In the genomic region with DNA sequence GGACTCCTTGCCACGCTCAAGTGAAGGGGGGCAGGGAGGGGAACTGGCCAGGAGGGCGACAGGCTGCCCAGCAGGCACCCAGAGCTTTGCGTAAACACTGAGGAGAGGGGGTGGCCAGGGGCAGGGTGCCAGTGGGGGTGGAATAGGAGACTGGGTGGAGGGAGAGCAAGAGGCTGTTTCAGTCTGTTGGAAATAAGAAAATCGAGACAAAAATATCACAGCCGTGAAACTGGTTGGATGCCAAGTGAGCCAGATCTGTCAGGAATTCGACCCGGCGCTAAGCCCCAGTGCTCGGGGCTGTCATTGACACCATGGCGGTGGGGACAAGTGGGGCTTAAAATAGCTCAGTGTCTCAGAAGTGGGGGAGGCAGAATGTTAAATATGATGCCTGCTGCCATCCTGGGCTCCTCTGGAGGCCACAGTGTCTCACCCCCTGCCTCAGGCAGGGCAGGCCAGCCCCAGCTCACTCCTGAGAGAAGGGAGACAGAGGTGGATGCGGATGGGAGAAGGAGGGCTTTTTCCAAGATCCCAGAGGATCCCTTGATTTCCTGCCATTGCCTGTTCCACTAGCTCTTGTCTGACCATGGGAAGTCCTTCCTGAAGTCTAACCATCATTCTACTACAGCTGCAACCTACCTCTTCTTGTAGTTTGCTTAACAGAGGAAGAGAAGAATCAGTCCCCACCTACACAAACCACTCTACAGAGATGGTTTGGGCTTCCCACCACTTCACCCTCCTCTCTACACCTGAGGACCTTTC, we compare ENCODE assay signal across 8 cellular contexts. TPM values are rescaled to one million over a fixed set of nuclear protein-coding genes. Genes with fewer than 3 reads are reported as not detected.
DNase-seq lines count a peak whose midpoint lies in the region; ATAC-seq and TF ChIP-seq lines count a peak whose summit lies in the region.
"Had no signal": no experiment of that assay in that cellular context is flagged by ENCODE, and none has a peak within 500 bp of the region (broad histone marks: within the 10 kb centered on the region; RNA-seq: fewer than 3 reads in every experiment).

No MANE protein-coding gene starts in this region.

- intact Hi-C loops in activated CD8-positive, alpha-beta T cell treated with anti-CD3 and anti-CD28 coated beads for 36 hours (cut with micrococcal nuclease): no loop called here

- in situ Hi-C loops in G401 (cut with HindIII; ENCODE audit: low sequenced_read_pairs): loop anchor here (25.0 kb wide), 1 partner anchor 310 kb away; the partner anchor contains the start of gene PSMD3
- in situ Hi-C loops in GM13977 (cut with MboI; ENCODE audit: low pct_unique_long_range_greater_than_20kb, low sequenced_read_pairs, unreplicated experiment): no loop called here

- peaks cover 67% of the 10 kb centered on the region for H3K4me1 ChIP-seq in mucosa of stomach (ENCODE audit: control insufficient read depth, insufficient read depth, low read length)

- CTCF ChIA-PET in activated CD8-positive, alpha-beta T cell treated with anti-CD3 and anti-CD28 coated beads for 36 hours (lab: Charles Lee): interaction anchor here (0.9 to 7.3 kb wide), 7 partner anchors 9 to 59 kb away, joined by 3 to 43 read pairs (median 4); partner anchors contain the start of genes PGAP3 and PNMT

- H3K4me3 Mint-ChIP-seq in activated CD8-positive, alpha-beta T cell treated with anti-CD3 and anti-CD28 coated beads for 36 hours: no peak overlapping the region

- H3K9me3 ChIP-seq in mucosa of stomach (ENCODE audit: control insufficient read depth, low read length): no peaks in the 10 kb centered on the region

- peaks cover 64% of the 10 kb centered on the region for H3K4me1 Mint-ChIP-seq in activated CD8-positive, alpha-beta T cell treated with anti-CD3 and anti-CD28 coated beads for 36 hours (ENCODE audit: low read depth)

- DNase-seq in G401 (ENCODE audit: low spot score): peak; percentile 26
- no peak for DNase-seq in activated CD8-positive, alpha-beta T cell treated with anti-CD3 and anti-CD28 coated beads for 36 hours
- DNase-seq in GM13977 (ENCODE audit: low spot score): no peak
- DNase-seq: H7, KG1 had no signal

- POLR2A ChIA-PET in activated CD8-positive, alpha-beta T cell treated with anti-CD3 and anti-CD28 coated beads for 36 hours (lab: Charles Lee): interaction anchor here (0.6 to 3.5 kb wide), 5 partner anchors 8 to 40 kb away, joined by 3 to 16 read pairs (median 5); partner anchors contain the start of genes PGAP3, PNMT, STARD3 and TCAP

- no peaks in the 10 kb centered on the region for H3K27me3 Mint-ChIP-seq in activated CD8-positive, alpha-beta T cell treated with anti-CD3 and anti-CD28 coated beads for 36 hours

- no peaks in the 10 kb centered on the region for H3K9me3 Mint-ChIP-seq in activated CD8-positive, alpha-beta T cell treated with anti-CD3 and anti-CD28 coated beads for 36 hours

- peaks cover 3% of the 10 kb centered on the region for H3K36me3 ChIP-seq in mucosa of stomach (ENCODE audit: control insufficient read depth, insufficient read depth, low read length)

- H3K9ac ChIP-seq in mucosa of stomach (ENCODE audit: low read length): peak overlapping the region; percentile 0

- no peaks in the 10 kb centered on the region for H3K36me3 Mint-ChIP-seq in activated CD8-positive, alpha-beta T cell treated with anti-CD3 and anti-CD28 coated beads for 36 hours (ENCODE audit: low read depth)

- no peak for TF ChIP-seq CTCF in activated CD8-positive, alpha-beta T cell treated with anti-CD3 and anti-CD28 coated beads for 36 hours (IDR thresholded peaks at IDR 0.05)
- no peak for TF ChIP-seq CTCF in GM13977 (IDR thresholded peaks at IDR 0.05; ENCODE audit: extremely low read depth, insufficient read depth, missing control alignments)

- no peak overlapping the region for H3K4me3 ChIP-seq in mucosa of stomach (ENCODE audit: low read length)

- peak overlapping the region; percentile 59 for H3K27ac Mint-ChIP-seq in activated CD8-positive, alpha-beta T cell treated with anti-CD3 and anti-CD28 coated beads for 36 hours

- no peaks in the 10 kb centered on the region for H3K27me3 ChIP-seq in mucosa of stomach (ENCODE audit: control insufficient read depth, insufficient read depth, low read length)

- ATAC-seq in activated CD8-positive, alpha-beta T cell treated with anti-CD3 and anti-CD28 coated beads for 36 hours: no peak
- ATAC-seq in GM18870 (IDR thresholded peaks at IDR 0.05; ENCODE audit: unreplicated experiment) (no peak), HG02763 (IDR thresholded peaks at IDR 0.05; ENCODE audit: unreplicated experiment) (no peak)

RNA-seq across cellular contexts. Expression of gene PNMT, which starts 9.5 kb away (rescaled TPM):
- not detected in 2 replicates for total RNA-seq in G401 (2014; rRNA removed; shearing (Covaris generic))
- total RNA-seq in activated CD8-positive, alpha-beta T cell treated with anti-CD3 and anti-CD28 coated beads for 36 hours: under 1 TPM in 1 of 2 experiments, not detected in 1; 0.40 TPM

RNA-seq across cellular contexts. Expression of gene PGAP3, which starts 10.1 kb away (rescaled TPM):
- 10.3 and 13.5 TPM in 2 replicates for total RNA-seq in G401 (2014; rRNA removed; shearing (Covaris generic))
- total RNA-seq in activated CD8-positive, alpha-beta T cell treated with anti-CD3 and anti-CD28 coated beads for 36 hours: 1 to 10 TPM; 6.4 to 7.4 TPM

RNA-seq across cellular contexts. Expression of gene TCAP, which starts 12.6 kb away (rescaled TPM):
- 0.43 and 0.44 TPM in 2 replicates for total RNA-seq in G401 (2014; rRNA removed; shearing (Covaris generic))
- total RNA-seq in activated CD8-positive, alpha-beta T cell treated with anti-CD3 and anti-CD28 coated beads for 36 hours: 1 to 10 TPM in 1 of 2 experiments, under 1 TPM in 1; 0.95 to 1.3 TPM

RNA-seq across cellular contexts. Expression of gene ERBB2, which starts 22.1 kb away (rescaled TPM):
- total RNA-seq in G401 (2014; rRNA removed; shearing (Covaris generic)): 41.1 and 44.7 TPM in 2 replicates
- total RNA-seq in activated CD8-positive, alpha-beta T cell treated with anti-CD3 and anti-CD28 coated beads for 36 hours: 1 to 10 TPM; 5.2 TPM

RNA-seq across cellular contexts. Expression of gene STARD3, which starts 40.8 kb away (rescaled TPM):
- 30.8 and 45.5 TPM in 2 replicates for total RNA-seq in G401 (2014; rRNA removed; shearing (Covaris generic))
- total RNA-seq in activated CD8-positive, alpha-beta T cell treated with anti-CD3 and anti-CD28 coated beads for 36 hours: 10 to 100 TPM; 48.7 to 50.3 TPM
